ENCODE assay signal across 23 cellular contexts in genomic region chr15:66826504-66826903, GRCh38.
A peak's percentile ranks its signal among the peaks of the same experiment; 100 is the strongest.
DNase-seq lines count a peak whose midpoint lies in the region; ATAC-seq, FAIRE-seq and TF ChIP-seq lines count a peak whose summit lies in the region.
"Had no signal": no experiment of that assay in that cellular context is flagged by ENCODE, and none has a peak within 500 bp of the region (broad histone marks: within the 10 kb centered on the region; RNA-seq: fewer than 3 reads in every experiment).

No MANE protein-coding gene starts in this region.

- no peaks in the 10 kb centered on the region for H3K36me3 Mint-ChIP-seq in mesothelial cell of epicardium

- TF ChIP-seq CTCF in H1 (IDR thresholded peaks at IDR 0.05; ENCODE audit: control extremely low read depth in 1 of 3, insufficient read depth in 1 of 3, low read depth in 1 of 3, low read length in 3 of 3) (no peak), mesothelial cell of epicardium (IDR thresholded peaks at IDR 0.05; ENCODE audit: unreplicated experiment) (no peak)

- H3K27ac ChIP-seq in H1 (ENCODE audit: low read depth, low read length): no peak overlapping the region

- H3K4me2 ChIP-seq in H1 (ENCODE audit: insufficient read depth in 1 of 2, low read depth in 2 of 2, low read length in 2 of 2): no peak overlapping the region

- no peaks in the 10 kb centered on the region; a peak in 1 of 8 replicates for H3K36me3 ChIP-seq in H1 (ENCODE audit: control insufficient read depth in 2 of 4, insufficient read depth in 4 of 4, low read length in 3 of 4)

- peak overlapping the region; percentile 36; the same call in 1 of the 2 replicates for H2BK20ac ChIP-seq in H1 (ENCODE audit: low read length)

- H3K23ac ChIP-seq in H1 (ENCODE audit: insufficient read length): no peak overlapping the region

- H3K4me3 Mint-ChIP-seq in mesothelial cell of epicardium: no peak overlapping the region

- no peak for DNase-seq in H1 (ENCODE audit: low read depth in 1 of 2, low spot score in 2 of 2)
- no peak for DNase-seq in mesothelial cell of epicardium (ENCODE audit: low spot score in 2 of 2, unreplicated experiment in 2 of 2)
- DNase-seq in sciatic nerve (ENCODE audit: low spot score): peak; percentile 25
- no peak for DNase-seq in Kasumi-1 (lab: John Stamatoyannopoulos, UW)
- DNase-seq in activated naive CD4-positive, alpha-beta T cell (lab: John Stamatoyannopoulos, UW): no peak
- DNase-seq in NCI-H1694 treated with DMSO at 0.1 percent for 48 hours (lab: John Stamatoyannopoulos, UW): no peak
- DNase-seq: Calu3; DND-41; GOT3; IMR-90; NCI-H1105; NCI-H1436 treated with DMSO at 0.1 percent for 48 hours; NCI-H1930; NCI-H2107; NCI-H524; NCI-H774; NK-92 treated with Interleukin-12 subunit alpha and Interleukin-12 subunit beta, amount 100 ng/mL, for 24 hours; RPMI8226; SHP77 treated with DMSO at 0.1 percent for 48 hours had no signal

- no peak overlapping the region; the same call in 1 of the 2 replicates for H4K8ac ChIP-seq in H1 (ENCODE audit: extremely low read depth, insufficient read depth, low read length)

- H2BK5ac ChIP-seq in H1 (ENCODE audit: low read depth, low read length): peak overlapping the region; percentile 62; the same call in 1 of the 2 replicates

- no peak overlapping the region for H3K9ac ChIP-seq in H1 (replicated peaks in 1 of 4; ENCODE audit: extremely low read depth in 1 of 4, low read depth in 3 of 4, low read length in 3 of 4)

- no peak overlapping the region for H4K5ac ChIP-seq in H1 (ENCODE audit: insufficient read length, low read depth, low read length)

- H3K4me1 ChIP-seq in H1 (replicated peaks in 1 of 4; ENCODE audit: control insufficient read depth in 3 of 4, insufficient read depth in 4 of 4, low read length in 3 of 4): peaks cover 0 to 18% (median 7%) of the 10 kb centered on the region in 4 experiments; a peak in 6 of 7 replicates

- peak overlapping the region; percentile 52; the same call in 1 of the 2 replicates for H2BK12ac ChIP-seq in H1 (ENCODE audit: low read depth, low read length)

- 53% methylated on average over 4 of the region's 4 CpGs; no CpG with 5 or more reads in 1 of the 2 experiments for WGBS in H1 (ENCODE audit: extremely low coverage in 1 of 2, insufficient coverage in 1 of 2, insufficient read length in 1 of 2, insufficient replicate concordance in 2 of 2, low coverage in 1 of 2, low lambda C conversion rate in 2 of 2, missing lambda C conversion rate in 1 of 2), 2 experiments

- no peak for ATAC-seq in sciatic nerve
- ATAC-seq: HCT116 had no signal

- H3K56ac ChIP-seq in H1 (replicated peaks; ENCODE audit: insufficient read length, low read depth, low read length): no peak overlapping the region

- peaks cover 49% of the 10 kb centered on the region for H3K4me1 Mint-ChIP-seq in mesothelial cell of epicardium

- intact Hi-C loops in sciatic nerve (cut with DNase I): no loop called here

- CTCF ChIA-PET in H1 (lab: Charles Lee; ENCODE audit: partially characterized antibody): interaction anchor here (0.9 to 5.1 kb wide), 4 partner anchors 11 to 214 kb away, joined by 3 to 42 read pairs (median 19); no protein-coding TSS in a partner anchor

- H3K79me2 ChIP-seq in H1 (ENCODE audit: control insufficient read depth in 1 of 2, insufficient read depth in 2 of 2, low read length in 2 of 2): no peaks in the 10 kb centered on the region

- no peak for FAIRE-seq in H1 (lab: Jason Lieb, UNC)
- FAIRE-seq: GM12892, GM19239 had no signal

- TF ChIP-seq POLR2A in H1 (IDR thresholded peaks at IDR 0.05; ENCODE audit: control extremely low read depth in 1 of 2, low read depth in 2 of 2, low read length in 2 of 2): no peak

- peak overlapping the region; percentile 67 for H3K27ac Mint-ChIP-seq in mesothelial cell of epicardium

- no peaks in the 10 kb centered on the region for H3K23me2 ChIP-seq in H1 (ENCODE audit: low read depth, low read length)

- H2BK120ac ChIP-seq in H1 (replicated peaks; ENCODE audit: low read depth, low read length): no peak overlapping the region

- no peaks in the 10 kb centered on the region for H3K9me3 Mint-ChIP-seq in mesothelial cell of epicardium

- no peak overlapping the region for H2AFZ ChIP-seq in H1 (ENCODE audit: low read length)

- no peak overlapping the region for H2AK5ac ChIP-seq in H1 (ENCODE audit: low read depth, low read length)

- no peak for TF ChIP-seq RAD21 in Ishikawa (IDR thresholded peaks at IDR 0.05; ENCODE audit: low read depth)
- no peak for TF ChIP-seq RAD21 in H1 (IDR thresholded peaks at IDR 0.05 in 1 of 2, conservative IDR thresholded peaks at IDR 0.05 in 1 of 2; ENCODE audit: low read depth in 2 of 2, low read length in 2 of 2)

- H4K91ac ChIP-seq in H1 (replicated peaks; ENCODE audit: insufficient read length, low read length): no peak overlapping the region

- H3K27me3 Mint-ChIP-seq in mesothelial cell of epicardium (ENCODE audit: low read depth): no peaks in the 10 kb centered on the region

- H4K20me1 ChIP-seq in H1 (replicated peaks in 1 of 2; ENCODE audit: control insufficient read depth in 1 of 2, insufficient read depth in 2 of 2, low read length in 2 of 2): no peaks in the 10 kb centered on the region

- H2BK15ac ChIP-seq in H1 (ENCODE audit: low read length): 0 out of 2 replicates have a peak overlapping the region, but pooled peaks have one; percentile 3

- POLR2A ChIA-PET in H1 (lab: Charles Lee; ENCODE audit: partially characterized antibody): interaction anchor here (1.9 kb wide), 1 partner anchor 9 kb away, joined by 4 read pairs; no protein-coding TSS in a partner anchor

- no peak overlapping the region for H3K4ac ChIP-seq in H1 (replicated peaks; ENCODE audit: insufficient read length, low read depth, low read length)

- no peak overlapping the region for H3K4me3 ChIP-seq in H1 (ENCODE audit: extremely low read depth in 1 of 4, insufficient read depth in 2 of 4, low read depth in 3 of 4, low read length in 4 of 4)

- no peak for TF ChIP-seq EP300 in Ishikawa (IDR thresholded peaks at IDR 0.05; ENCODE audit: borderline replicate concordance)
- TF ChIP-seq EP300 in H1 (IDR thresholded peaks at IDR 0.05; ENCODE audit: borderline replicate concordance in 1 of 2, low read depth in 2 of 2, low read length in 2 of 2): no peak

- peak overlapping the region; percentile 44; the same call in 1 of the 2 replicates for H3K18ac ChIP-seq in H1 (ENCODE audit: extremely low read depth, low read length)

- H3K79me1 ChIP-seq in H1 (ENCODE audit: low read depth, low read length): no peaks in the 10 kb centered on the region

- H3K27me3 ChIP-seq in H1 (replicated peaks in 1 of 4; ENCODE audit: control insufficient read depth in 3 of 4, extremely low read depth in 1 of 4, insufficient read depth in 3 of 4, low read length in 3 of 4): no peaks in the 10 kb centered on the region

- no peak overlapping the region for H3K14ac ChIP-seq in H1 (ENCODE audit: insufficient read length)

- H3K9me3 ChIP-seq in H1 (ENCODE audit: insufficient read depth in 2 of 2, low read depth in 1 of 2, low read length in 1 of 2): no peaks in the 10 kb centered on the region

TF ChIP-seq in Ishikawa, 13 proteins besides CTCF, POLR2A, EP300 and RAD21:
- TF ChIP-seq USF1 (IDR thresholded peaks at IDR 0.05): 0 out of 2 replicates have a peak, but pooled peaks have one; percentile 24
- TF ChIP-seq CEBPB (IDR thresholded peaks at IDR 0.05): no peak
- TF ChIP-seq TAF1 (IDR thresholded peaks at IDR 0.05; ENCODE audit: low read depth): no peak

TF ChIP-seq in H1, 55 proteins besides CTCF, POLR2A, EP300 and RAD21:
- TF ChIP-seq TAF7 (optimal IDR thresholded peaks at IDR 0.05; ENCODE audit: borderline replicate concordance, low read depth, low read length): no peak
- no peak for TF ChIP-seq BACH1 (IDR thresholded peaks at IDR 0.05; ENCODE audit: low read length)
- no peak for TF ChIP-seq NRF1 (IDR thresholded peaks at IDR 0.05; ENCODE audit: low read depth, low read length)
TF ChIP-seq in H1: peak in this region for 0.
